ENCODE assay signal across 1 cellular context in the genomic region with DNA sequence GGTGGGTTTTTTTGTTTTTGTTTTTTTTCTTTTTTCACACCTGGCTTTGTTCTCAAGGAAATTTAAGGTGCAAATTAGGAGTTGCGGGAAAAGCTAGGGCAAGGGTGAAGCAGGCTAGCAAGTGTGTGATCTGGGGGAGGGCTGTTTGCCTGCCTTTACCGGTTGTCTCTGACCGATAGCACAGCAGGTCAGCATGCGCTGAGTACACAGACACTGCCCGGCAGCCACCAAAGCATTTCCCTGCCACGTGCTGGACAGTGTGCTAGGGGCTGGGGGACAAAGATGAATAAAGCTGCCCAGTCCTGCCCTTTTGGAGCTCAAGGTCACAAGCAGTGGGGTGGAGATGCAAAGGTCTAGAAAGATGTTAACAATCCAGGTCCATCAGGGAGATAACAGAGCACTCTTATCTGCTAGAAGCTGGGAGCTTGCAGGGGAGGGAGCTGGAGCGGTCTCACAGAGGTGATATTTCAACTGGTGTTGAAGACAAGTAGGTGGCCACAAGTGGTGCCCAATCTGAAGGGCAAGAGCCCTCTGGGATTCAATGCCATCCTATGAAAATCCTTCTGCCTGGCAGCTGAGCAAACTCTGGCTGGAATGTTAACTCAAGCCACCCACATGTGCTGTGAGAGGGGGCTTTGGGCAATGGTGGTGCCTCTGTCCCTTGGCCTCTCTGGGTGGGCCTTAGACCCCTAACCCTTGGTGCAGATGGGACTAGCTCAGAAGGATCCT.
TF ChIP-seq lines count a peak whose summit lies in the region.

No MANE protein-coding gene starts in this region.

TF ChIP-seq in K562, 482 proteins besides CTCF, POLR2A, EP300 and RAD21 (continued from another document and continues in another):
- TF ChIP-seq, protein P1, sequence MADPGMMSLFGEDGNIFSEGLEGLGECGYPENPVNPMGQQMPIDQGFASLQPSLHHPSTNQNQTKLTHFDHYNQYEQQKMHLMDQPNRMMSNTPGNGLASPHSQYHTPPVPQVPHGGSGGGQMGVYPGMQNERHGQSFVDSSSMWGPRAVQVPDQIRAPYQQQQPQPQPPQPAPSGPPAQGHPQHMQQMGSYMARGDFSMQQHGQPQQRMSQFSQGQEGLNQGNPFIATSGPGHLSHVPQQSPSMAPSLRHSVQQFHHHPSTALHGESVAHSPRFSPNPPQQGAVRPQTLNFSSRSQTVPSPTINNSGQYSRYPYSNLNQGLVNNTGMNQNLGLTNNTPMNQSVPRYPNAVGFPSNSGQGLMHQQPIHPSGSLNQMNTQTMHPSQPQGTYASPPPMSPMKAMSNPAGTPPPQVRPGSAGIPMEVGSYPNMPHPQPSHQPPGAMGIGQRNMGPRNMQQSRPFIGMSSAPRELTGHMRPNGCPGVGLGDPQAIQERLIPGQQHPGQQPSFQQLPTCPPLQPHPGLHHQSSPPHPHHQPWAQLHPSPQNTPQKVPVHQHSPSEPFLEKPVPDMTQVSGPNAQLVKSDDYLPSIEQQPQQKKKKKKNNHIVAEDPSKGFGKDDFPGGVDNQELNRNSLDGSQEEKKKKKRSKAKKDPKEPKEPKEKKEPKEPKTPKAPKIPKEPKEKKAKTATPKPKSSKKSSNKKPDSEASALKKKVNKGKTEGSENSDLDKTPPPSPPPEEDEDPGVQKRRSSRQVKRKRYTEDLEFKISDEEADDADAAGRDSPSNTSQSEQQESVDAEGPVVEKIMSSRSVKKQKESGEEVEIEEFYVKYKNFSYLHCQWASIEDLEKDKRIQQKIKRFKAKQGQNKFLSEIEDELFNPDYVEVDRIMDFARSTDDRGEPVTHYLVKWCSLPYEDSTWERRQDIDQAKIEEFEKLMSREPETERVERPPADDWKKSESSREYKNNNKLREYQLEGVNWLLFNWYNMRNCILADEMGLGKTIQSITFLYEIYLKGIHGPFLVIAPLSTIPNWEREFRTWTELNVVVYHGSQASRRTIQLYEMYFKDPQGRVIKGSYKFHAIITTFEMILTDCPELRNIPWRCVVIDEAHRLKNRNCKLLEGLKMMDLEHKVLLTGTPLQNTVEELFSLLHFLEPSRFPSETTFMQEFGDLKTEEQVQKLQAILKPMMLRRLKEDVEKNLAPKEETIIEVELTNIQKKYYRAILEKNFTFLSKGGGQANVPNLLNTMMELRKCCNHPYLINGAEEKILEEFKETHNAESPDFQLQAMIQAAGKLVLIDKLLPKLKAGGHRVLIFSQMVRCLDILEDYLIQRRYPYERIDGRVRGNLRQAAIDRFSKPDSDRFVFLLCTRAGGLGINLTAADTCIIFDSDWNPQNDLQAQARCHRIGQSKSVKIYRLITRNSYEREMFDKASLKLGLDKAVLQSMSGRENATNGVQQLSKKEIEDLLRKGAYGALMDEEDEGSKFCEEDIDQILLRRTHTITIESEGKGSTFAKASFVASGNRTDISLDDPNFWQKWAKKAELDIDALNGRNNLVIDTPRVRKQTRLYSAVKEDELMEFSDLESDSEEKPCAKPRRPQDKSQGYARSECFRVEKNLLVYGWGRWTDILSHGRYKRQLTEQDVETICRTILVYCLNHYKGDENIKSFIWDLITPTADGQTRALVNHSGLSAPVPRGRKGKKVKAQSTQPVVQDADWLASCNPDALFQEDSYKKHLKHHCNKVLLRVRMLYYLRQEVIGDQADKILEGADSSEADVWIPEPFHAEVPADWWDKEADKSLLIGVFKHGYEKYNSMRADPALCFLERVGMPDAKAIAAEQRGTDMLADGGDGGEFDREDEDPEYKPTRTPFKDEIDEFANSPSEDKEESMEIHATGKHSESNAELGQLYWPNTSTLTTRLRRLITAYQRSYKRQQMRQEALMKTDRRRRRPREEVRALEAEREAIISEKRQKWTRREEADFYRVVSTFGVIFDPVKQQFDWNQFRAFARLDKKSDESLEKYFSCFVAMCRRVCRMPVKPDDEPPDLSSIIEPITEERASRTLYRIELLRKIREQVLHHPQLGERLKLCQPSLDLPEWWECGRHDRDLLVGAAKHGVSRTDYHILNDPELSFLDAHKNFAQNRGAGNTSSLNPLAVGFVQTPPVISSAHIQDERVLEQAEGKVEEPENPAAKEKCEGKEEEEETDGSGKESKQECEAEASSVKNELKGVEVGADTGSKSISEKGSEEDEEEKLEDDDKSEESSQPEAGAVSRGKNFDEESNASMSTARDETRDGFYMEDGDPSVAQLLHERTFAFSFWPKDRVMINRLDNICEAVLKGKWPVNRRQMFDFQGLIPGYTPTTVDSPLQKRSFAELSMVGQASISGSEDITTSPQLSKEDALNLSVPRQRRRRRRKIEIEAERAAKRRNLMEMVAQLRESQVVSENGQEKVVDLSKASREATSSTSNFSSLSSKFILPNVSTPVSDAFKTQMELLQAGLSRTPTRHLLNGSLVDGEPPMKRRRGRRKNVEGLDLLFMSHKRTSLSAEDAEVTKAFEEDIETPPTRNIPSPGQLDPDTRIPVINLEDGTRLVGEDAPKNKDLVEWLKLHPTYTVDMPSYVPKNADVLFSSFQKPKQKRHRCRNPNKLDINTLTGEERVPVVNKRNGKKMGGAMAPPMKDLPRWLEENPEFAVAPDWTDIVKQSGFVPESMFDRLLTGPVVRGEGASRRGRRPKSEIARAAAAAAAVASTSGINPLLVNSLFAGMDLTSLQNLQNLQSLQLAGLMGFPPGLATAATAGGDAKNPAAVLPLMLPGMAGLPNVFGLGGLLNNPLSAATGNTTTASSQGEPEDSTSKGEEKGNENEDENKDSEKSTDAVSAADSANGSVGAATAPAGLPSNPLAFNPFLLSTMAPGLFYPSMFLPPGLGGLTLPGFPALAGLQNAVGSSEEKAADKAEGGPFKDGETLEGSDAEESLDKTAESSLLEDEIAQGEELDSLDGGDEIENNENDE (IDR thresholded peaks at IDR 0.05; ENCODE audit: low read depth, low read length): no peak
- TF ChIP-seq, protein P2, sequence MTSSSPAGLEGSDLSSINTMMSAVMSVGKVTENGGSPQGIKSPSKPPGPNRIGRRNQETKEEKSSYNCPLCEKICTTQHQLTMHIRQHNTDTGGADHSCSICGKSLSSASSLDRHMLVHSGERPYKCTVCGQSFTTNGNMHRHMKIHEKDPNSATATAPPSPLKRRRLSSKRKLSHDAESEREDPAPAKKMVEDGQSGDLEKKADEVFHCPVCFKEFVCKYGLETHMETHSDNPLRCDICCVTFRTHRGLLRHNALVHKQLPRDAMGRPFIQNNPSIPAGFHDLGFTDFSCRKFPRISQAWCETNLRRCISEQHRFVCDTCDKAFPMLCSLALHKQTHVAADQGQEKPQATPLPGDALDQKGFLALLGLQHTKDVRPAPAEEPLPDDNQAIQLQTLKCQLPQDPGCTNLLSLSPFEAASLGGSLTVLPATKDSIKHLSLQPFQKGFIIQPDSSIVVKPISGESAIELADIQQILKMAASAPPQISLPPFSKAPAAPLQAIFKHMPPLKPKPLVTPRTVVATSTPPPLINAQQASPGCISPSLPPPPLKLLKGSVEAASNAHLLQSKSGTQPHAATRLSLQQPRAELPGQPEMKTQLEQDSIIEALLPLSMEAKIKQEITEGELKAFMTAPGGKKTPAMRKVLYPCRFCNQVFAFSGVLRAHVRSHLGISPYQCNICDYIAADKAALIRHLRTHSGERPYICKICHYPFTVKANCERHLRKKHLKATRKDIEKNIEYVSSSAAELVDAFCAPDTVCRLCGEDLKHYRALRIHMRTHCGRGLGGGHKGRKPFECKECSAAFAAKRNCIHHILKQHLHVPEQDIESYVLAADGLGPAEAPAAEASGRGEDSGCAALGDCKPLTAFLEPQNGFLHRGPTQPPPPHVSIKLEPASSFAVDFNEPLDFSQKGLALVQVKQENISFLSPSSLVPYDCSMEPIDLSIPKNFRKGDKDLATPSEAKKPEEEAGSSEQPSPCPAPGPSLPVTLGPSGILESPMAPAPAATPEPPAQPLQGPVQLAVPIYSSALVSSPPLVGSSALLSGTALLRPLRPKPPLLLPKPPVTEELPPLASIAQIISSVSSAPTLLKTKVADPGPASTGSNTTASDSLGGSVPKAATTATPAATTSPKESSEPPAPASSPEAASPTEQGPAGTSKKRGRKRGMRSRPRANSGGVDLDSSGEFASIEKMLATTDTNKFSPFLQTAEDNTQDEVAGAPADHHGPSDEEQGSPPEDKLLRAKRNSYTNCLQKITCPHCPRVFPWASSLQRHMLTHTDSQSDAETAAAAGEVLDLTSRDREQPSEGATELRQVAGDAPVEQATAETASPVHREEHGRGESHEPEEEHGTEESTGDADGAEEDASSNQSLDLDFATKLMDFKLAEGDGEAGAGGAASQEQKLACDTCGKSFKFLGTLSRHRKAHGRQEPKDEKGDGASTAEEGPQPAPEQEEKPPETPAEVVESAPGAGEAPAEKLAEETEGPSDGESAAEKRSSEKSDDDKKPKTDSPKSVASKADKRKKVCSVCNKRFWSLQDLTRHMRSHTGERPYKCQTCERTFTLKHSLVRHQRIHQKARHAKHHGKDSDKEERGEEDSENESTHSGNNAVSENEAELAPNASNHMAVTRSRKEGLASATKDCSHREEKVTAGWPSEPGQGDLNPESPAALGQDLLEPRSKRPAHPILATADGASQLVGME (CRISPR knock-in tag; IDR thresholded peaks at IDR 0.05): no peak
- TF ChIP-seq GATAD2A (IDR thresholded peaks at IDR 0.05) (no peak), ETV6 (IDR thresholded peaks at IDR 0.05; ENCODE audit: borderline replicate concordance in 1 of 2, low read depth in 2 of 2, low read length in 1 of 2) (no peak), ETV6 (CRISPR knock-in tag; IDR thresholded peaks at IDR 0.05; ENCODE audit: borderline replicate concordance) (no peak), SMARCC2 (IDR thresholded peaks at IDR 0.05; ENCODE audit: low read depth) (no peak), ZNF3 (CRISPR knock-in tag; IDR thresholded peaks at IDR 0.05) (no peak), SREBF1 (IDR thresholded peaks at IDR 0.05; ENCODE audit: borderline replicate concordance, low read depth, low read length) (no peak), JUN (IDR thresholded peaks at IDR 0.05; ENCODE audit: borderline replicate concordance, low read depth, low read length) (no peak), JUN (CRISPR knock-in tag; IDR thresholded peaks at IDR 0.05; ENCODE audit: borderline replicate concordance) (no peak), ILF3 (IDR thresholded peaks at IDR 0.05; ENCODE audit: borderline replicate concordance) (no peak), PTRF (tag; IDR thresholded peaks at IDR 0.05) (no peak), TAF9B (IDR thresholded peaks at IDR 0.05; ENCODE audit: partially characterized antibody) (no peak), JUND (IDR thresholded peaks at IDR 0.05; ENCODE audit: borderline replicate concordance, low read depth, low read length) (0 out of 2 replicates have a peak, but pooled peaks have one; percentile 4), JUND (tag; IDR thresholded peaks at IDR 0.05; ENCODE audit: borderline replicate concordance, low read depth, low read length) (peak; percentile 14; the same call in 1 of the 3 replicates), SNRNP70 (optimal IDR thresholded peaks at IDR 0.05; ENCODE audit: low read depth, low read length) (no peak), ZNF197 (CRISPR knock-in tag; IDR thresholded peaks at IDR 0.05; ENCODE audit: low read depth) (peak; percentile 41; the same call in 1 of the 2 replicates), RBM39 (optimal IDR thresholded peaks at IDR 0.05; ENCODE audit: low read depth, low read length) (no peak)
- TF ChIP-seq, protein P3, sequence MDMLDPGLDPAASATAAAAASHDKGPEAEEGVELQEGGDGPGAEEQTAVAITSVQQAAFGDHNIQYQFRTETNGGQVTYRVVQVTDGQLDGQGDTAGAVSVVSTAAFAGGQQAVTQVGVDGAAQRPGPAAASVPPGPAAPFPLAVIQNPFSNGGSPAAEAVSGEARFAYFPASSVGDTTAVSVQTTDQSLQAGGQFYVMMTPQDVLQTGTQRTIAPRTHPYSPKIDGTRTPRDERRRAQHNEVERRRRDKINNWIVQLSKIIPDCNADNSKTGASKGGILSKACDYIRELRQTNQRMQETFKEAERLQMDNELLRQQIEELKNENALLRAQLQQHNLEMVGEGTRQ (CRISPR knock-in tag; IDR thresholded peaks at IDR 0.05): peak; percentile 40; the same call in 1 of the 2 replicates
- TF ChIP-seq, protein P4, sequence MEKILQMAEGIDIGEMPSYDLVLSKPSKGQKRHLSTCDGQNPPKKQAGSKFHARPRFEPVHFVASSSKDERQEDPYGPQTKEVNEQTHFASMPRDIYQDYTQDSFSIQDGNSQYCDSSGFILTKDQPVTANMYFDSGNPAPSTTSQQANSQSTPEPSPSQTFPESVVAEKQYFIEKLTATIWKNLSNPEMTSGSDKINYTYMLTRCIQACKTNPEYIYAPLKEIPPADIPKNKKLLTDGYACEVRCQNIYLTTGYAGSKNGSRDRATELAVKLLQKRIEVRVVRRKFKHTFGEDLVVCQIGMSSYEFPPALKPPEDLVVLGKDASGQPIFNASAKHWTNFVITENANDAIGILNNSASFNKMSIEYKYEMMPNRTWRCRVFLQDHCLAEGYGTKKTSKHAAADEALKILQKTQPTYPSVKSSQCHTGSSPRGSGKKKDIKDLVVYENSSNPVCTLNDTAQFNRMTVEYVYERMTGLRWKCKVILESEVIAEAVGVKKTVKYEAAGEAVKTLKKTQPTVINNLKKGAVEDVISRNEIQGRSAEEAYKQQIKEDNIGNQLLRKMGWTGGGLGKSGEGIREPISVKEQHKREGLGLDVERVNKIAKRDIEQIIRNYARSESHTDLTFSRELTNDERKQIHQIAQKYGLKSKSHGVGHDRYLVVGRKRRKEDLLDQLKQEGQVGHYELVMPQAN (IDR thresholded peaks at IDR 0.05; ENCODE audit: borderline replicate concordance): peak; percentile 57; the same call in 1 of the 2 replicates
